Comparison of ENCODE assay signal across 9 cellular contexts in genomic region chr22:31342389-31343125, GRCh38. TPM values are rescaled to one million over a fixed set of nuclear protein-coding genes. Genes with fewer than 3 reads are reported as not detected.
DNase-seq lines count a peak whose midpoint lies in the region; ATAC-seq and TF ChIP-seq lines count a peak whose summit lies in the region.
"Had no signal": no experiment of that assay in that cellular context is flagged by ENCODE, and none has a peak within 500 bp of the region (broad histone marks: within the 10 kb centered on the region; RNA-seq: fewer than 3 reads in every experiment).

No MANE protein-coding gene starts in this region.

- H3K36me3 Mint-ChIP-seq in central memory CD8-positive, alpha-beta T cell (ENCODE audit: insufficient read depth): peaks cover 47% of the 10 kb centered on the region
- peaks cover 0 to 59% (median 9%) of the 10 kb centered on the region in 3 donors for H3K36me3 Mint-ChIP-seq in naive thymus-derived CD8-positive, alpha-beta T cell

- TF ChIP-seq CTCF in AG04449 (IDR thresholded peaks at IDR 0.05; ENCODE audit: insufficient read depth, low read length, missing control alignments): no peak
- no peak for TF ChIP-seq CTCF in HEK293 (tag by site-specific recombination; IDR thresholded peaks at IDR 0.05)

- H3K9me3 ChIP-seq in HEK293 (ENCODE audit: control insufficient read depth, insufficient read depth, low read depth, low read length) (no peaks in the 10 kb centered on the region), SJCRH30 (replicated peaks) (no peaks in the 10 kb centered on the region)

- H3K4me3 Mint-ChIP-seq in central memory CD8-positive, alpha-beta T cell: peak overlapping the region; percentile 89
- peak overlapping the region; percentile 88 to 96 (median 91) for H3K4me3 Mint-ChIP-seq in naive thymus-derived CD8-positive, alpha-beta T cell

- peak overlapping the region; percentile 74 for H3K27ac Mint-ChIP-seq in central memory CD8-positive, alpha-beta T cell (ENCODE audit: low read depth)
- H3K27ac Mint-ChIP-seq in naive thymus-derived CD8-positive, alpha-beta T cell: peak overlapping the region; percentile 82 to 97 (median 92)

- H3K4me3 ChIP-seq in AG04449 (ENCODE audit: low read depth, low read length): peak overlapping the region; percentile 13
- peak overlapping the region; percentile 36 for H3K4me3 ChIP-seq in HEK293 (ENCODE audit: low read depth, low read length)
- no peak overlapping the region for H3K4me3 ChIP-seq in SJCRH30

- no peaks in the 10 kb centered on the region for H3K9me3 Mint-ChIP-seq in central memory CD8-positive, alpha-beta T cell
- H3K9me3 Mint-ChIP-seq in naive thymus-derived CD8-positive, alpha-beta T cell: no peaks in the 10 kb centered on the region

- peaks cover 77% of the 10 kb centered on the region for H3K4me1 Mint-ChIP-seq in central memory CD8-positive, alpha-beta T cell
- peaks cover 43 to 78% (median 76%) of the 10 kb centered on the region in 4 donors for H3K4me1 Mint-ChIP-seq in naive thymus-derived CD8-positive, alpha-beta T cell

- POLR2A ChIA-PET in AG04449 (lab: Yijun Ruan, JAX) (no interaction called here), HEK293 (lab: Yijun Ruan, JAX) (interaction anchor here (0.6 to 1.2 kb wide), 2 partner anchors 68 to 183 kb away, joined by 3 to 5 read pairs; no protein-coding TSS in a partner anchor)
- POLR2A ChIA-PET in naive thymus-derived CD8-positive, alpha-beta T cell (lab: Charles Lee): interaction anchor here (0.6 to 14.2 kb wide), 7 partner anchors 11 to 129 kb away, joined by 3 to 352 read pairs (median 5); partner anchors contain the start of genes DRG1 and PIK3IP1

- H3K27ac ChIP-seq in HEK293 (ENCODE audit: extremely low read depth, low read depth, low read length) (peak overlapping the region; percentile 57; the same call in 1 of the 2 replicates), SJCRH30 (no peak overlapping the region)

- peaks cover 20% of the 10 kb centered on the region for H3K4me1 ChIP-seq in HEK293 (ENCODE audit: control insufficient read depth, insufficient read depth, low read length)
- H3K4me1 ChIP-seq in SJCRH30: peaks cover 7% of the 10 kb centered on the region; the same call in 1 of the 2 replicates

- H3K36me3 ChIP-seq in HEK293 (ENCODE audit: control insufficient read depth in 2 of 2, insufficient read depth in 1 of 2, low read length in 2 of 2) (peaks cover 18 to 76% of the 10 kb centered on the region in 2 experiments), SJCRH30 (peaks cover 34% of the 10 kb centered on the region)

- H3K27me3 ChIP-seq in SJCRH30: no peaks in the 10 kb centered on the region

- no peak for DNase-seq in AG04449 (ENCODE audit: low read depth, low spot score)
- no peak for DNase-seq in central memory CD8-positive, alpha-beta T cell (ENCODE audit: low spot score in 2 of 2)
- DNase-seq in naive thymus-derived CD8-positive, alpha-beta T cell: no peak
- DNase-seq in SJCRH30: no peak
- DNase-seq in anterior cingulate cortex (lab: John Stamatoyannopoulos, UW): no peak

- H3K27me3 Mint-ChIP-seq in central memory CD8-positive, alpha-beta T cell: no peaks in the 10 kb centered on the region
- H3K27me3 Mint-ChIP-seq in naive thymus-derived CD8-positive, alpha-beta T cell: no peaks in the 10 kb centered on the region

- CTCF ChIA-PET in AG04449 (lab: Yijun Ruan, JAX): interaction anchor here (0.9 kb wide), 1 partner anchor 29 kb away, joined by 3 read pairs; no protein-coding TSS in a partner anchor
- CTCF ChIA-PET in HEK293 (lab: Yijun Ruan, JAX): interaction anchor here (0.6 to 0.7 kb wide), 2 partner anchors 29 to 1533 kb away, joined by 3 to 4 read pairs; no protein-coding TSS in a partner anchor

- ATAC-seq in central memory CD8-positive, alpha-beta T cell (replicated peaks; ENCODE audit: extremely low read depth, poor library complexity, severe bottlenecking): no peak
- ATAC-seq in naive thymus-derived CD8-positive, alpha-beta T cell: no peak
- ATAC-seq in GM18517 (IDR thresholded peaks at IDR 0.05; ENCODE audit: unreplicated experiment) (no peak), HG03135 (IDR thresholded peaks at IDR 0.05; ENCODE audit: unreplicated experiment) (no peak)
- ATAC-seq: Panc1 had no signal

TF ChIP-seq in HEK293, 187 proteins besides CTCF, POLR2A, EP300 and RAD21 (continues in another document):
- no peak for TF ChIP-seq ZNF514 (tag by site-specific recombination; IDR thresholded peaks at IDR 0.05)
- TF ChIP-seq ZNF560 (tag by site-specific recombination; IDR thresholded peaks at IDR 0.05; ENCODE audit: borderline replicate concordance): no peak
- TF ChIP-seq ZNF548 (tag by site-specific recombination; IDR thresholded peaks at IDR 0.05): no peak
- no peak for TF ChIP-seq ZNF354C (tag by site-specific recombination; IDR thresholded peaks at IDR 0.05; ENCODE audit: borderline replicate concordance, low read depth)
- TF ChIP-seq EGR2 (tag by site-specific recombination; IDR thresholded peaks at IDR 0.05; ENCODE audit: low read depth): peak; percentile 73
- TF ChIP-seq GLIS2 (tag by site-specific recombination; IDR thresholded peaks at IDR 0.05): no peak
- no peak for TF ChIP-seq ZFP69B (tag by site-specific recombination; IDR thresholded peaks at IDR 0.05)
- no peak for TF ChIP-seq ZBTB44 (tag by site-specific recombination; IDR thresholded peaks at IDR 0.05)
- no peak for TF ChIP-seq IKZF3 (tag by site-specific recombination; IDR thresholded peaks at IDR 0.05)
- no peak for TF ChIP-seq ZNF843 (tag by site-specific recombination; IDR thresholded peaks at IDR 0.05)
- TF ChIP-seq ZNF341 (tag by site-specific recombination; IDR thresholded peaks at IDR 0.05; ENCODE audit: low read depth): peak; percentile 72
- TF ChIP-seq ZBTB11 (tag by site-specific recombination; conservative IDR thresholded peaks at IDR 0.05; ENCODE audit: low read depth): peak; percentile 39; the same call in 1 of the 2 replicates
- TF ChIP-seq ZNF513 (tag by site-specific recombination; IDR thresholded peaks at IDR 0.05): no peak
- TF ChIP-seq ZIC2 (tag by site-specific recombination; IDR thresholded peaks at IDR 0.05): no peak
- TF ChIP-seq ZFP41 (tag by site-specific recombination; IDR thresholded peaks at IDR 0.05; ENCODE audit: borderline replicate concordance): no peak
- TF ChIP-seq ZNF112 (tag by site-specific recombination; IDR thresholded peaks at IDR 0.05): no peak

RNA-seq across cellular contexts. Expression of gene PATZ1, which starts 3.6 kb away (rescaled TPM):
- 10 to 100 TPM; 66.9 to 70.6 TPM for total RNA-seq in naive thymus-derived CD8-positive, alpha-beta T cell
- polyA plus RNA-seq in naive thymus-derived CD8-positive, alpha-beta T cell: 10 to 100 TPM; 17.8 to 34.2 (median 19.0) TPM
- total RNA-seq in SJCRH30 (2014; rRNA removed; shearing (Covaris generic)): 22.6 and 24.1 TPM in 2 replicates

RNA-seq across cellular contexts. Expression of gene PIK3IP1, which starts 50.3 kb away (rescaled TPM):
- total RNA-seq in naive thymus-derived CD8-positive, alpha-beta T cell: 100 to 1,000 TPM; 730 to 741 TPM
- 100 to 1,000 TPM; 530 to 963 (median 585) TPM for polyA plus RNA-seq in naive thymus-derived CD8-positive, alpha-beta T cell
- total RNA-seq in SJCRH30 (2014; rRNA removed; shearing (Covaris generic)): 0.47 and 0.51 TPM in 2 replicates

RNA-seq across cellular contexts. Expression of gene DRG1, which starts 56.8 kb away (rescaled TPM):
- 100 to 1,000 TPM; 106 to 112 TPM for total RNA-seq in naive thymus-derived CD8-positive, alpha-beta T cell
- 10 to 100 TPM; 82.1 to 92.7 (median 90.8) TPM for polyA plus RNA-seq in naive thymus-derived CD8-positive, alpha-beta T cell
- total RNA-seq in SJCRH30 (2014; rRNA removed; shearing (Covaris generic)): 109 and 116 TPM in 2 replicates

Comparison
In these comparisons a context has a peak if more than half of its experiments do, and no peak if none do; other contexts are left out.
1. RNA of gene PIK3IP1, which starts 50.3 kb away (total RNA-seq): 730 to 741 TPM in naive thymus-derived CD8-positive, alpha-beta T cell; 0.47 to 0.51 TPM in SJCRH30; every median in the first group is over 100 times any median in the second.